ENCODE assay signal across 1 cellular context in genomic region chr2:190810981-190811587, GRCh38.
TF ChIP-seq lines count a peak whose summit lies in the region.

No MANE protein-coding gene starts in this region.

TF ChIP-seq in HepG2, 621 proteins besides CTCF, POLR2A, EP300 and RAD21 (continued from another document and continues in another):
- TF ChIP-seq, protein P1, sequence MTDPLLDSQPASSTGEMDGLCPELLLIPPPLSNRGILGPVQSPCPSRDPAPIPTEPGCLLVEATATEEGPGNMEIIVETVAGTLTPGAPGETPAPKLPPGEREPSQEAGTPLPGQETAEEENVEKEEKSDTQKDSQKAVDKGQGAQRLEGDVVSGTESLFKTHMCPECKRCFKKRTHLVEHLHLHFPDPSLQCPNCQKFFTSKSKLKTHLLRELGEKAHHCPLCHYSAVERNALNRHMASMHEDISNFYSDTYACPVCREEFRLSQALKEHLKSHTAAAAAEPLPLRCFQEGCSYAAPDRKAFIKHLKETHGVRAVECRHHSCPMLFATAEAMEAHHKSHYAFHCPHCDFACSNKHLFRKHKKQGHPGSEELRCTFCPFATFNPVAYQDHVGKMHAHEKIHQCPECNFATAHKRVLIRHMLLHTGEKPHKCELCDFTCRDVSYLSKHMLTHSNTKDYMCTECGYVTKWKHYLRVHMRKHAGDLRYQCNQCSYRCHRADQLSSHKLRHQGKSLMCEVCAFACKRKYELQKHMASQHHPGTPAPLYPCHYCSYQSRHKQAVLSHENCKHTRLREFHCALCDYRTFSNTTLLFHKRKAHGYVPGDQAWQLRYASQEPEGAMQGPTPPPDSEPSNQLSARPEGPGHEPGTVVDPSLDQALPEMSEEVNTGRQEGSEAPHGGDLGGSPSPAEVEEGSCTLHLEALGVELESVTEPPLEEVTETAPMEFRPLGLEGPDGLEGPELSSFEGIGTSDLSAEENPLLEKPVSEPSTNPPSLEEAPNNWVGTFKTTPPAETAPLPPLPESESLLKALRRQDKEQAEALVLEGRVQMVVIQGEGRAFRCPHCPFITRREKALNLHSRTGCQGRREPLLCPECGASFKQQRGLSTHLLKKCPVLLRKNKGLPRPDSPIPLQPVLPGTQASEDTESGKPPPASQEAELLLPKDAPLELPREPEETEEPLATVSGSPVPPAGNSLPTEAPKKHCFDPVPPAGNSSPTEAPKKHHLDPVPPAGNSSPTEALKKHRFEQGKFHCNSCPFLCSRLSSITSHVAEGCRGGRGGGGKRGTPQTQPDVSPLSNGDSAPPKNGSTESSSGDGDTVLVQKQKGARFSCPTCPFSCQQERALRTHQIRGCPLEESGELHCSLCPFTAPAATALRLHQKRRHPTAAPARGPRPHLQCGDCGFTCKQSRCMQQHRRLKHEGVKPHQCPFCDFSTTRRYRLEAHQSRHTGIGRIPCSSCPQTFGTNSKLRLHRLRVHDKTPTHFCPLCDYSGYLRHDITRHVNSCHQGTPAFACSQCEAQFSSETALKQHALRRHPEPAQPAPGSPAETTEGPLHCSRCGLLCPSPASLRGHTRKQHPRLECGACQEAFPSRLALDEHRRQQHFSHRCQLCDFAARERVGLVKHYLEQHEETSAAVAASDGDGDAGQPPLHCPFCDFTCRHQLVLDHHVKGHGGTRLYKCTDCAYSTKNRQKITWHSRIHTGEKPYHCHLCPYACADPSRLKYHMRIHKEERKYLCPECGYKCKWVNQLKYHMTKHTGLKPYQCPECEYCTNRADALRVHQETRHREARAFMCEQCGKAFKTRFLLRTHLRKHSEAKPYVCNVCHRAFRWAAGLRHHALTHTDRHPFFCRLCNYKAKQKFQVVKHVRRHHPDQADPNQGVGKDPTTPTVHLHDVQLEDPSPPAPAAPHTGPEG (CRISPR knock-in tag; IDR thresholded peaks at IDR 0.05) = no peak
- peak; percentile 13 for TF ChIP-seq TAF1 (CRISPR knock-in tag; IDR thresholded peaks at IDR 0.05)
- no peak for TF ChIP-seq PRDM10 (CRISPR knock-in tag; IDR thresholded peaks at IDR 0.05; ENCODE audit: low read depth)
- TF ChIP-seq, protein P2, sequence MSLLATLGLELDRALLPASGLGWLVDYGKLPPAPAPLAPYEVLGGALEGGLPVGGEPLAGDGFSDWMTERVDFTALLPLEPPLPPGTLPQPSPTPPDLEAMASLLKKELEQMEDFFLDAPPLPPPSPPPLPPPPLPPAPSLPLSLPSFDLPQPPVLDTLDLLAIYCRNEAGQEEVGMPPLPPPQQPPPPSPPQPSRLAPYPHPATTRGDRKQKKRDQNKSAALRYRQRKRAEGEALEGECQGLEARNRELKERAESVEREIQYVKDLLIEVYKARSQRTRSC (CRISPR knock-in tag; IDR thresholded peaks at IDR 0.05; ENCODE audit: low read depth) = no peak
- TF ChIP-seq ELK4 (CRISPR knock-in tag; IDR thresholded peaks at IDR 0.05; ENCODE audit: borderline replicate concordance) = no peak
- TF ChIP-seq ZNF383 (CRISPR knock-in tag; IDR thresholded peaks at IDR 0.05; ENCODE audit: borderline replicate concordance) = 0 out of 2 replicates have a peak, but pooled peaks have one; percentile 10
- TF ChIP-seq ZNF337 (CRISPR knock-in tag; IDR thresholded peaks at IDR 0.05; ENCODE audit: borderline replicate concordance, low read depth) = 0 out of 2 replicates have a peak, but pooled peaks have one; percentile 34
- TF ChIP-seq PCBP2 (optimal IDR thresholded peaks at IDR 0.05; ENCODE audit: low read depth, low read length, poor library complexity, severe bottlenecking) = no peak
- no peak for TF ChIP-seq NR2C2 (CRISPR knock-in tag; IDR thresholded peaks at IDR 0.05; ENCODE audit: borderline replicate concordance)
- peak; percentile 80 for TF ChIP-seq HNF4A (CRISPR knock-in tag; IDR thresholded peaks at IDR 0.05)
- TF ChIP-seq HMG20A (CRISPR knock-in tag; IDR thresholded peaks at IDR 0.05; ENCODE audit: borderline replicate concordance) = no peak
- no peak for TF ChIP-seq ZNF550 (CRISPR knock-in tag; IDR thresholded peaks at IDR 0.05; ENCODE audit: borderline replicate concordance)
- no peak; the same call in 1 of the 2 replicates for TF ChIP-seq ZNF556 (CRISPR knock-in tag; IDR thresholded peaks at IDR 0.05; ENCODE audit: borderline replicate concordance)
- TF ChIP-seq MEIS2 (CRISPR knock-in tag; IDR thresholded peaks at IDR 0.05) = no peak
- no peak for TF ChIP-seq SALL2 (CRISPR knock-in tag; IDR thresholded peaks at IDR 0.05)
- TF ChIP-seq ZKSCAN5 (CRISPR knock-in tag; IDR thresholded peaks at IDR 0.05) = no peak
- no peak for TF ChIP-seq ZNF788 (CRISPR knock-in tag; IDR thresholded peaks at IDR 0.05; ENCODE audit: borderline replicate concordance)
- 0 out of 2 replicates have a peak, but pooled peaks have one; percentile 10 for TF ChIP-seq REL (CRISPR knock-in tag; conservative IDR thresholded peaks at IDR 0.05)
- no peak for TF ChIP-seq ZNF772 (CRISPR knock-in tag; IDR thresholded peaks at IDR 0.05)
- no peak for TF ChIP-seq TEAD2 (CRISPR knock-in tag; IDR thresholded peaks at IDR 0.05)
- no peak for TF ChIP-seq HOXA3 (CRISPR knock-in tag; IDR thresholded peaks at IDR 0.05)
- no peak for TF ChIP-seq SOX13 (IDR thresholded peaks at IDR 0.05)
- TF ChIP-seq SOX13 (CRISPR knock-in tag; conservative IDR thresholded peaks at IDR 0.05 in 1 of 2, IDR thresholded peaks at IDR 0.05 in 1 of 2) = peak in 1 of 2 experiments; percentile 4; a peak in 1 of 4 replicates
- TF ChIP-seq HOXD1 (CRISPR knock-in tag; IDR thresholded peaks at IDR 0.05) = no peak
- peak; percentile 37; the same call in 1 of the 2 replicates for TF ChIP-seq ZKSCAN8 (CRISPR knock-in tag; IDR thresholded peaks at IDR 0.05; ENCODE audit: borderline replicate concordance)
- TF ChIP-seq MED1 (CRISPR knock-in tag; IDR thresholded peaks at IDR 0.05) = peak; percentile 10; the same call in 1 of the 2 replicates
- TF ChIP-seq ZNF44 (CRISPR knock-in tag; IDR thresholded peaks at IDR 0.05) = no peak
- no peak for TF ChIP-seq AGO1 (IDR thresholded peaks at IDR 0.05; ENCODE audit: low read depth, low read length, poor library complexity, severe bottlenecking)
- TF ChIP-seq, protein P3, sequence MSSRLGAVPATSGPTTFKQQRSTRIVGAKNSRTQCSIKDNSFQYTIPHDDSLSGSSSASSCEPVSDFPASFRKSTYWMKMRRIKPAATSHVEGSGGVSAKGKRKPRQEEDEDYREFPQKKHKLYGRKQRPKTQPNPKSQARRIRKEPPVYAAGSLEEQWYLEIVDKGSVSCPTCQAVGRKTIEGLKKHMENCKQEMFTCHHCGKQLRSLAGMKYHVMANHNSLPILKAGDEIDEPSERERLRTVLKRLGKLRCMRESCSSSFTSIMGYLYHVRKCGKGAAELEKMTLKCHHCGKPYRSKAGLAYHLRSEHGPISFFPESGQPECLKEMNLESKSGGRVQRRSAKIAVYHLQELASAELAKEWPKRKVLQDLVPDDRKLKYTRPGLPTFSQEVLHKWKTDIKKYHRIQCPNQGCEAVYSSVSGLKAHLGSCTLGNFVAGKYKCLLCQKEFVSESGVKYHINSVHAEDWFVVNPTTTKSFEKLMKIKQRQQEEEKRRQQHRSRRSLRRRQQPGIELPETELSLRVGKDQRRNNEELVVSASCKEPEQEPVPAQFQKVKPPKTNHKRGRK (CRISPR knock-in tag; IDR thresholded peaks at IDR 0.05) = no peak
- TF ChIP-seq ZNF773 (CRISPR knock-in tag; IDR thresholded peaks at IDR 0.05; ENCODE audit: borderline replicate concordance) = no peak
- TF ChIP-seq IKZF4 (CRISPR knock-in tag; IDR thresholded peaks at IDR 0.05; ENCODE audit: borderline replicate concordance, low read depth, not compliant biosample characterization) = no peak
- TF ChIP-seq RARG (CRISPR knock-in tag; IDR thresholded peaks at IDR 0.05; ENCODE audit: low read depth) = no peak
- no peak for TF ChIP-seq KLF9 (CRISPR knock-in tag; IDR thresholded peaks at IDR 0.05; ENCODE audit: low read depth)
- no peak for TF ChIP-seq ZFAT (CRISPR knock-in tag; conservative IDR thresholded peaks at IDR 0.05)
- no peak for TF ChIP-seq PHF20 (CRISPR knock-in tag; IDR thresholded peaks at IDR 0.05)
- TF ChIP-seq PBX3 (CRISPR knock-in tag; IDR thresholded peaks at IDR 0.05; ENCODE audit: borderline replicate concordance) = no peak
- TF ChIP-seq, protein P4, sequence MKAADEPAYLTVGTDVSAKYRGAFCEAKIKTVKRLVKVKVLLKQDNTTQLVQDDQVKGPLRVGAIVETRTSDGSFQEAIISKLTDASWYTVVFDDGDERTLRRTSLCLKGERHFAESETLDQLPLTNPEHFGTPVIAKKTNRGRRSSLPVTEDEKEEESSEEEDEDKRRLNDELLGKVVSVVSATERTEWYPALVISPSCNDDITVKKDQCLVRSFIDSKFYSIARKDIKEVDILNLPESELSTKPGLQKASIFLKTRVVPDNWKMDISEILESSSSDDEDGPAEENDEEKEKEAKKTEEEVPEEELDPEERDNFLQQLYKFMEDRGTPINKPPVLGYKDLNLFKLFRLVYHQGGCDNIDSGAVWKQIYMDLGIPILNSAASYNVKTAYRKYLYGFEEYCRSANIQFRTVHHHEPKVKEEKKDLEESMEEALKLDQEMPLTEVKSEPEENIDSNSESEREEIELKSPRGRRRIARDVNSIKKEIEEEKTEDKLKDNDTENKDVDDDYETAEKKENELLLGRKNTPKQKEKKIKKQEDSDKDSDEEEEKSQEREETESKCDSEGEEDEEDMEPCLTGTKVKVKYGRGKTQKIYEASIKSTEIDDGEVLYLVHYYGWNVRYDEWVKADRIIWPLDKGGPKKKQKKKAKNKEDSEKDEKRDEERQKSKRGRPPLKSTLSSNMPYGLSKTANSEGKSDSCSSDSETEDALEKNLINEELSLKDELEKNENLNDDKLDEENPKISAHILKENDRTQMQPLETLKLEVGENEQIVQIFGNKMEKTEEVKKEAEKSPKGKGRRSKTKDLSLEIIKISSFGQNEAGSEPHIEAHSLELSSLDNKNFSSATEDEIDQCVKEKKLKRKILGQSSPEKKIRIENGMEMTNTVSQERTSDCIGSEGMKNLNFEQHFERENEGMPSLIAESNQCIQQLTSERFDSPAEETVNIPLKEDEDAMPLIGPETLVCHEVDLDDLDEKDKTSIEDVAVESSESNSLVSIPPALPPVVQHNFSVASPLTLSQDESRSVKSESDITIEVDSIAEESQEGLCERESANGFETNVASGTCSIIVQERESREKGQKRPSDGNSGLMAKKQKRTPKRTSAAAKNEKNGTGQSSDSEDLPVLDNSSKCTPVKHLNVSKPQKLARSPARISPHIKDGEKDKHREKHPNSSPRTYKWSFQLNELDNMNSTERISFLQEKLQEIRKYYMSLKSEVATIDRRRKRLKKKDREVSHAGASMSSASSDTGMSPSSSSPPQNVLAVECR (CRISPR knock-in tag; IDR thresholded peaks at IDR 0.05; ENCODE audit: borderline replicate concordance) = 0 out of 2 replicates have a peak, but pooled peaks have one; percentile 12
- TF ChIP-seq MED13 (CRISPR knock-in tag; IDR thresholded peaks at IDR 0.05) = no peak
- no peak for TF ChIP-seq ZBTB7A (CRISPR knock-in tag; IDR thresholded peaks at IDR 0.05)
- TF ChIP-seq FOXA1 (IDR thresholded peaks at IDR 0.05) = no peak
- no peak for TF ChIP-seq FOXA1 (CRISPR knock-in tag; IDR thresholded peaks at IDR 0.05)
- no peak for TF ChIP-seq ZNF891 (CRISPR knock-in tag; IDR thresholded peaks at IDR 0.05)
- no peak for TF ChIP-seq ATF7 (IDR thresholded peaks at IDR 0.05)
- TF ChIP-seq ATF7 (CRISPR knock-in tag; IDR thresholded peaks at IDR 0.05) = no peak
